8 cellular contexts compared by ENCODE assay signal in genomic region chr3:22960326-22960984, GRCh38.
DNase-seq lines count a peak whose midpoint lies in the region; ATAC-seq, FAIRE-seq and TF ChIP-seq lines count a peak whose summit lies in the region.

No MANE protein-coding gene starts in this region.

- peak; percentile 90 for FAIRE-seq in pancreas (lab: Jason Lieb, UNC)

- intact Hi-C loops in pancreas (cut with DNase I), result no loop called here

- H3K27me3 ChIP-seq in pancreas, result peaks cover 0 to 13% (median 2%) of the 10 kb centered on the region in 4 donors

- WGBS in pancreas, 2 donors, result 2 to 3% methylated on average over 7 of the region's 7 CpGs

- peak in 3 of 4 donors; percentile 49 to 71 (median 61) for TF ChIP-seq CTCF in pancreas (IDR thresholded peaks at IDR 0.05)

- H3K9me3 ChIP-seq in pancreas, result no peaks in the 10 kb centered on the region

- DNase-seq in CD1c-positive myeloid dendritic cell (ENCODE audit: extremely low spot score), result peak; percentile 64
- peak; percentile 13 for DNase-seq in SHP77 treated with DMSO at 0.1 percent for 48 hours (lab: John Stamatoyannopoulos, UW)
- DNase-seq in fibroblast of peridontal ligament (ENCODE audit: extremely low read depth), result peak; percentile 62
- peak in 4 of 6 donors; percentile 25 to 60 (median 30) for DNase-seq in pancreas
- DNase-seq in activated T-cell treated with anti-CD3 and anti-CD28 coated beads, Interleukin-2, amount 50 U/mL, for 1 hour, result no peak

- ATAC-seq in GM18858 (IDR thresholded peaks at IDR 0.05; ENCODE audit: unreplicated experiment), result peak; percentile 27
- peak; percentile 33 for ATAC-seq in HG03565 (IDR thresholded peaks at IDR 0.05; ENCODE audit: unreplicated experiment)
- peak; percentile 68 to 89 (median 88) for ATAC-seq in pancreas
- no peak for ATAC-seq in GM21786 (IDR thresholded peaks at IDR 0.05; ENCODE audit: unreplicated experiment)

- no peaks in the 10 kb centered on the region for H3K4me1 ChIP-seq in pancreas

- H3K27ac ChIP-seq in pancreas, result no peak overlapping the region

- no peaks in the 10 kb centered on the region for H3K36me3 ChIP-seq in pancreas

- no peak overlapping the region for H3K4me3 ChIP-seq in pancreas
